39 cellular contexts compared by ENCODE assay signal in the genomic region with DNA sequence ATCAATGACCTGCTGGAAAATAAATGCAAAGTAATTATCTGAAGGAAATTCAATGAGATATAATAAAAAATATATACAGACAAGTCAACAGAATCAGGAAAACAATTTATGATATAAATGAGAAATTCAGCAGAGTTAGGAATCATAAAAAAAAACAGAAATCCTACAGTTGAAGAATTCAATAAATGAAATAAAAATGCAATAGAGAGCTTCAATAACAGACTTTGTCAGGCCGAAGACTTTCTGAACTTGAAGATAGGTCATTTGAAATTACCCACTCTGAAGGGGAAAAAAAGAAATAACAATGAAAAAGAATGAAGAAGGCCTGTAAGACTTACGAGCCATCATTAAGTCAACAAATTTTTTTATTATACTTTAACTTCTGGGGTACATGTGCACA. TPM values are rescaled to one million over a fixed set of nuclear protein-coding genes. Genes with fewer than 3 reads are reported as not detected.
"Had no signal": no experiment of that assay in that cellular context is flagged by ENCODE, and none has a peak within 500 bp of the region (broad histone marks: within the 10 kb centered on the region; RNA-seq: fewer than 3 reads in every experiment).

No MANE protein-coding gene starts in this region.

- H3K4me3 ChIP-seq: MG63 had no signal

- H3K9me3 ChIP-seq: MG63 had no signal

- DNase-seq: MG63, MM.1S, MV-4-11, NCI-H1048, NCI-H1092, NCI-H1092 treated with DMSO at 0.1 percent for 48 hours, NCI-H1105, NCI-H1105 treated with DMSO at 0.1 percent for 48 hours, NCI-H1417, NCI-H1417 treated with DMSO at 0.1 percent for 48 hours, NCI-H1436, NCI-H1436 treated with DMSO at 0.1 percent for 48 hours, NCI-H146, NCI-H1694, NCI-H1694 treated with DMSO at 0.1 percent for 48 hours, NCI-H187, NCI-H187 treated with DMSO at 0.1 percent for 48 hours, NCI-H1930, NCI-H2029, NCI-H2029 treated with DMSO at 0.1 percent for 48 hours, NCI-H2081, NCI-H2081 treated with DMSO at 0.1 percent for 48 hours, NCI-H2107, NCI-H2171, NCI-H2171 treated with DMSO at 0.1 percent for 48 hours, NCI-H2227 treated with DMSO at 0.1 percent for 48 hours, NCI-H226, NCI-H345, NCI-H446, NCI-H446 treated with DMSO at 0.1 percent for 48 hours, NCI-H510A, NCI-H510A treated with DMSO at 0.1 percent for 48 hours, NCI-H524, NCI-H524 treated with DMSO at 0.1 percent for 48 hours, NCI-H526 had no signal

- H3K27me3 ChIP-seq: MG63 had no signal

- H3K36me3 ChIP-seq: MG63 had no signal

RNA-seq across cellular contexts. Expression of gene GARIN2, which starts 15.5 kb away (rescaled TPM):
- total RNA-seq: LHCN-M2, M059J, MCF 10A, NCI-H460 had no signal
